Comparison of ENCODE assay signal across 9 cellular contexts in genomic region chr4:140556372-140557085, GRCh38. TPM values are rescaled to one million over a fixed set of nuclear protein-coding genes. Genes with fewer than 3 reads are reported as not detected.
DNase-seq lines count a peak whose midpoint lies in the region; ATAC-seq and TF ChIP-seq lines count a peak whose summit lies in the region.
"Had no signal": no experiment of that assay in that cellular context is flagged by ENCODE, and none has a peak within 500 bp of the region (broad histone marks: within the 10 kb centered on the region; RNA-seq: fewer than 3 reads in every experiment).

No MANE protein-coding gene starts in this region.

- ATAC-seq in CD4-positive, alpha-beta T cell (ENCODE audit: poor library complexity), result peak; percentile 94
- ATAC-seq in GM19025 (IDR thresholded peaks at IDR 0.05; ENCODE audit: low read depth, unreplicated experiment), result peak; percentile 100
- ATAC-seq in HG02870 (IDR thresholded peaks at IDR 0.05; ENCODE audit: unreplicated experiment), result peak; percentile 100

- H3K27ac Mint-ChIP-seq in CD4-positive, alpha-beta T cell, result no peak overlapping the region

- no peaks in the 10 kb centered on the region for H3K27me3 Mint-ChIP-seq in CD4-positive, alpha-beta T cell

- peak overlapping the region; percentile 42 for H3K4me2 ChIP-seq in OCI-LY3 (ENCODE audit: low read length)

- H4K20me1 ChIP-seq in OCI-LY3 (ENCODE audit: insufficient read depth, low read length), result no peaks in the 10 kb centered on the region

- no peaks in the 10 kb centered on the region for H3K9me3 Mint-ChIP-seq in CD4-positive, alpha-beta T cell

- peaks cover 15% of the 10 kb centered on the region for H3K4me1 ChIP-seq in OCI-LY3 (ENCODE audit: low read length)

- POLR2A ChIA-PET in CD4-positive, alpha-beta T cell (lab: Charles Lee), result interaction anchor here (1.3 kb wide), 1 partner anchor 32 kb away, joined by 3 read pairs; no protein-coding TSS in a partner anchor

- H3K4me3 ChIP-seq in OCI-LY3 (ENCODE audit: low read length) (peak overlapping the region; percentile 1; the same call in 1 of the 2 replicates), coronary artery (no peak overlapping the region)

- CTCF ChIA-PET in CD4-positive, alpha-beta T cell (lab: Charles Lee), result no interaction called here

- no peaks in the 10 kb centered on the region for H3K79me2 ChIP-seq in OCI-LY3 (ENCODE audit: low read length)

- H3K36me3 Mint-ChIP-seq in CD4-positive, alpha-beta T cell (ENCODE audit: low read depth), result peaks cover 13% of the 10 kb centered on the region

- H3K27ac ChIP-seq in CD4-positive, alpha-beta T cell (ENCODE audit: low read depth, low read length), result no peak overlapping the region
- H3K27ac ChIP-seq in OCI-LY3 (ENCODE audit: low read length) (no peak overlapping the region), coronary artery (no peak overlapping the region)
- H3K27ac ChIP-seq: neutrophil had no signal

- DNase-seq in CD4-positive, alpha-beta T cell, result no peak
- DNase-seq in coronary artery (ENCODE audit: low spot score) (no peak), glomerular visceral epithelial cell (ENCODE audit: extremely low spot score) (no peak), NCI-H510A treated with DMSO at 0.1 percent for 48 hours (lab: John Stamatoyannopoulos, UW) (no peak), HUDEP-2 (lab: John Stamatoyannopoulos, UW; ENCODE audit: unreplicated experiment in 76 of 76) (no peak)

- no peak overlapping the region for H2AFZ ChIP-seq in OCI-LY3 (ENCODE audit: low read depth, low read length)

- H3K9ac ChIP-seq in OCI-LY3 (ENCODE audit: low read length), result no peak overlapping the region

- H3K4me1 Mint-ChIP-seq in CD4-positive, alpha-beta T cell (ENCODE audit: low read depth), result peaks cover 22% of the 10 kb centered on the region

- H3K4me3 Mint-ChIP-seq in CD4-positive, alpha-beta T cell, result no peak overlapping the region

- TF ChIP-seq CTCF in CD4-positive, alpha-beta T cell (IDR thresholded peaks at IDR 0.05), result no peak
- TF ChIP-seq CTCF in OCI-LY3 (IDR thresholded peaks at IDR 0.05; ENCODE audit: low read depth, low read length) (no peak), coronary artery (IDR thresholded peaks at IDR 0.05) (no peak)

- peaks cover 5% of the 10 kb centered on the region for H3K36me3 ChIP-seq in OCI-LY3 (replicated peaks; ENCODE audit: low read depth, low read length)

- intact Hi-C loops in CD4-positive, alpha-beta T cell (cut with DNase I, micrococcal nuclease), result no loop called here

- H3K9me3 ChIP-seq in CD4-positive, alpha-beta T cell (ENCODE audit: control insufficient read depth, low read length), result no peaks in the 10 kb centered on the region
- H3K9me3 ChIP-seq in OCI-LY3 (ENCODE audit: insufficient read depth, low read length), result no peaks in the 10 kb centered on the region
- H3K9me3 ChIP-seq: neutrophil had no signal

- H3K27me3 ChIP-seq in CD4-positive, alpha-beta T cell (ENCODE audit: control insufficient read depth, insufficient read depth, low read length), result no peaks in the 10 kb centered on the region
- 0 out of 2 replicates have a peak, but pooled peaks cover 8% of the 10 kb centered on the region for H3K27me3 ChIP-seq in OCI-LY3 (ENCODE audit: low read depth, low read length)

RNA-seq across cellular contexts. Expression of gene UCP1, which starts 12.2 kb away (rescaled TPM):
- total RNA-seq in CD4-positive, alpha-beta T cell, result not detected

RNA-seq across cellular contexts. Expression of gene ELMOD2, which starts 32.6 kb away (rescaled TPM):
- 10 to 100 TPM; 12.3 to 14.9 TPM for total RNA-seq in CD4-positive, alpha-beta T cell

RNA-seq across cellular contexts. Expression of gene MGAT4D, which starts 58.4 kb away (rescaled TPM):
- not detected for total RNA-seq in CD4-positive, alpha-beta T cell
